Comparison of ENCODE assay signal across 8 cellular contexts in the genomic region with DNA sequence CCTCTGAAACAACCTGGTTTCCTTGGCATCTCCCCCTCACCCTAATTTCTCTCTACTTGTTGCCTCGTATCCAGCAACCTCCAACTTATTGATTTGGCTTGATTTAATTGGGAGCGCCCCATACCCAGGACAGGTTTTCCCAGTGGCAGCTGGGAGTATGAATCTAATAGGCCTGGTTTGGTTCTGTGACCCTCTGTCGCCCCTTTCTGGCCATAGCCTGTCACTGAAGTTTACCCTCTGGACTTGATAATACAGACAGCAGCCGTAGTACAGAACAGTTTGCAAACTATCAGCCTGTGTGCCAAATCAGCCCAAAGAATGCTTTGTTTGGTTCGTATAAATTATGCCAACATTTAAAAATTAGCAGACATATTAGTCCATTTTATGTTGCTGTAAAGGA.
DNase-seq lines count a peak whose midpoint lies in the region; ATAC-seq, FAIRE-seq and TF ChIP-seq lines count a peak whose summit lies in the region.

No MANE protein-coding gene starts in this region.

- no peak overlapping the region for H3K27ac ChIP-seq in 22Rv1

- ATAC-seq in GM18870 (IDR thresholded peaks at IDR 0.05; ENCODE audit: unreplicated experiment) (peak; percentile 58), GM18861 (IDR thresholded peaks at IDR 0.05; ENCODE audit: unreplicated experiment) (no peak), HG03025 (IDR thresholded peaks at IDR 0.05; ENCODE audit: low FRiP score, unreplicated experiment) (no peak)

- peak; percentile 85 for TF ChIP-seq CTCF in 22Rv1 (IDR thresholded peaks at IDR 0.05)

- DNase-seq in HTR-8/SVneo (ENCODE audit: insufficient read length, low spot score) (peak; percentile 8), SK-N-DZ (ENCODE audit: low spot score) (peak; percentile 64), iPS DF 19.7 (ENCODE audit: low read depth, low spot score) (peak; percentile 20), NCI-H1930 (lab: John Stamatoyannopoulos, UW) (no peak)

- FAIRE-seq in HTR-8/SVneo (lab: Jason Lieb, UNC): no peak

Comparison
In these comparisons a context has a peak if more than half of its experiments do, and no peak if none do; other contexts are left out.
1. DNase-seq: peak in HTR-8/SVneo (single experiment), SK-N-DZ (single experiment) and iPS DF 19.7 (single experiment); none in NCI-H1930 (0 of 2).